16 cellular contexts compared by ENCODE assay signal in the genomic region with DNA sequence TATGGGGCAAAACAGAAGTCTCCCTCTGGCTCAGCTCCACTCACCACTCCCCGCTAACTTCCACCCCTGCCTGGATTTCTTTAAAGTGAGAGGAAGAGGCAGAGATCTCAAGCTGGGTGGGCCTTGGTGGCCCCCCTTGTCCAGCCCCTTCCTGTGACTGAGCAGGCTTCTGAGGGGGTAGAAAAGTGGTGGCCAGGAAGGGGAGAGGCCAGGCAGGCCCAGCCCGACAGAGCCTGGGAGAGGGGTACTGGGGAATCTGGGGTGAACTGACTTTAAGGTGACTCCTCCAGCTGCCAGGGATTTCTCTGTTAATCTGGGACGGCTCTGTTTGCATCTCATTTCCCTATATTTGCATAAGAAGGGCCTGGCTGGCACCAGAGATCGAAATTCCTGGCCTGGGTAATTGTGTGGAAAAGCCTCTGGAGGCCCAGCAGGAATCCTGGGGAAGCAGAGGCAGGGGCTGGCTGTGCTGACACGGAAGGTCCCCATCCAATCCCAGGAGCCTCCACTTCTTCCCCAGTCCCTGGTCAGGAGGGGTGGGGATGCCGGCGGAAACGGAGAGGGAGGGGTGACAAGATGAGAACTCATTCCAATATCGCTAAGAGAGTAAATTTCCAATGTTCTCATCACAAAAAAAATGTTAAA. TPM values are rescaled to one million over a fixed set of nuclear protein-coding genes. Genes with fewer than 3 reads are reported as not detected.
DNase-seq lines count a peak whose midpoint lies in the region; ATAC-seq and TF ChIP-seq lines count a peak whose summit lies in the region.
"Had no signal": no experiment of that assay in that cellular context is flagged by ENCODE, and none has a peak within 500 bp of the region (broad histone marks: within the 10 kb centered on the region; RNA-seq: fewer than 3 reads in every experiment).

No MANE protein-coding gene starts in this region.

- intact Hi-C loops in spleen (cut with DNase I; ENCODE audit: low total_unique reads): no loop called here

- ATAC-seq in GM21447 (IDR thresholded peaks at IDR 0.05; ENCODE audit: unreplicated experiment): no peak
- no peak for ATAC-seq in GM19395 (IDR thresholded peaks at IDR 0.05; ENCODE audit: unreplicated experiment)

- H3K27me3 ChIP-seq in HUES64 (ENCODE audit: insufficient read depth, low read length) (no peaks in the 10 kb centered on the region), WERI-Rb-1 (ENCODE audit: insufficient read depth, low read depth, severe bottlenecking) (no peaks in the 10 kb centered on the region), iPS-20b (ENCODE audit: insufficient read depth, low read length) (peaks cover 5% of the 10 kb centered on the region; the same call in 1 of the 2 replicates), spleen (replicated peaks in 1 of 7) (peaks cover 0 to 17% (median 0%) of the 10 kb centered on the region in 7 donors)

- H3K4me1 ChIP-seq in HUES64 (ENCODE audit: insufficient read depth, low read length) (peaks cover 28% of the 10 kb centered on the region), iPS-20b (ENCODE audit: insufficient read depth, low read length) (peaks cover 25% of the 10 kb centered on the region), spleen (peaks cover 0 to 51% (median 18%) of the 10 kb centered on the region in 6 donors)

- H3K9ac ChIP-seq in HUES64 (ENCODE audit: low read depth, low read length): peak overlapping the region; percentile 24; the same call in 1 of the 2 replicates
- H3K9ac ChIP-seq in iPS-20b (ENCODE audit: low read depth, low read length): peak overlapping the region; percentile 67; the same call in 1 of the 2 replicates

- H3K9me3 ChIP-seq in HUES64 (ENCODE audit: insufficient read depth, low read depth, low read length) (no peaks in the 10 kb centered on the region), WERI-Rb-1 (ENCODE audit: severe bottlenecking) (no peaks in the 10 kb centered on the region), iPS-20b (ENCODE audit: insufficient read depth, low read depth, low read length) (no peaks in the 10 kb centered on the region), spleen (no peaks in the 10 kb centered on the region)
- H3K9me3 ChIP-seq: neutrophil, tibial nerve had no signal

- TF ChIP-seq CTCF in WERI-Rb-1 (IDR thresholded peaks at IDR 0.05; ENCODE audit: low read depth, low read length): no peak
- no peak for TF ChIP-seq CTCF in spleen (IDR thresholded peaks at IDR 0.05 in 8 of 11, conservative IDR thresholded peaks at IDR 0.05 in 3 of 11)

- DNase-seq in WERI-Rb-1 (peak; percentile 11), spleen (peak; percentile 51), HCEC 1CT (no peak)
- DNase-seq: activated CD8-positive, alpha-beta memory T cell treated with anti-CD3 and anti-CD28 coated beads for 24 hours; DMS53; foreskin melanocyte; mammary epithelial cell; NCI-H2081 treated with DMSO at 0.1 percent for 48 hours; NCI-H82 had no signal

- no peak for TF ChIP-seq POLR2A in spleen (IDR thresholded peaks at IDR 0.05)

- WGBS in HUES64: 18% methylated on average over 3 of the region's 9 CpGs
- WGBS in spleen, 5 donors: 57 to 73% (median 67%) methylated on average over 9 of the region's 9 CpGs

- H3K27ac ChIP-seq in HUES64 (ENCODE audit: low read depth, low read length): peak overlapping the region; percentile 79; the same call in 1 of the 2 replicates
- H3K27ac ChIP-seq in WERI-Rb-1: 0 out of 2 replicates have a peak overlapping the region, but pooled peaks have one; percentile 18
- H3K27ac ChIP-seq in iPS-20b (ENCODE audit: low read length): peak overlapping the region; percentile 48
- no peak overlapping the region for H3K27ac ChIP-seq in spleen
- H3K27ac ChIP-seq: neutrophil, tibial nerve had no signal

- H3K36me3 ChIP-seq in HUES64 (ENCODE audit: insufficient read depth, low read length) (no peaks in the 10 kb centered on the region), WERI-Rb-1 (no peaks in the 10 kb centered on the region), iPS-20b (ENCODE audit: insufficient read depth, low read depth, low read length) (no peaks in the 10 kb centered on the region), spleen (no peaks in the 10 kb centered on the region)
- H3K36me3 ChIP-seq: neutrophil, tibial nerve had no signal

- H3K4me3 ChIP-seq in HUES64 (ENCODE audit: low read length) (no peak overlapping the region), WERI-Rb-1 (ENCODE audit: low read depth, low read length) (no peak overlapping the region), iPS-20b (ENCODE audit: low read length) (peak overlapping the region; percentile 24; the same call in 1 of the 2 replicates), spleen (no peak overlapping the region)
- H3K4me3 ChIP-seq: tibial nerve had no signal

RNA-seq across cellular contexts. Expression of a gene that starts 18.7 kb away (rescaled TPM):
- polyA plus RNA-seq in HUES64 (2013, experiment 1 of 2): 10.8 TPM
- polyA plus RNA-seq in HUES64 (2013, experiment 2 of 2): 11.2 TPM
- 1 to 10 TPM in 5 of 7 donors, under 1 TPM in 2; 0.82 to 5.1 (median 2.7) TPM for total RNA-seq in spleen
- 1 to 10 TPM in 1 of 3 donors, under 1 TPM in 2; 0.52 to 1.4 (median 0.57) TPM for polyA plus RNA-seq in spleen

RNA-seq across cellular contexts. Expression of a gene that starts 32.9 kb away (rescaled TPM):
- 0.50 TPM for polyA plus RNA-seq in HUES64 (2013, experiment 1 of 2)
- 1.1 TPM for polyA plus RNA-seq in HUES64 (2013, experiment 2 of 2)
- 1 to 10 TPM; 1.2 to 5.0 (median 4.1) TPM for total RNA-seq in spleen
- polyA plus RNA-seq in spleen: 1 to 10 TPM in 2 of 3 donors, under 1 TPM in 1; 0.74 to 2.0 (median 1.4) TPM
- total RNA-seq: activated T-helper 2 cell treated with anti-CD3 and anti-CD28 coated beads, Interferon-gamma antibody, Interleukin-2, Interleukin-4, amounts not matched to agents 10 μg/mL and 5 μg/mL and 100 μg/mL, durations not matched to agents 14 hours and 24 hours and 36 hours had no signal

Comparison
In these comparisons a context has a peak if more than half of its experiments do, and no peak if none do; other contexts are left out.
1. H3K27ac ChIP-seq: peak in HUES64 (single experiment), WERI-Rb-1 (single experiment) and iPS-20b (single experiment); none in spleen (0 of 8).